ENCODE assay signal across 21 cellular contexts in the genomic region with DNA sequence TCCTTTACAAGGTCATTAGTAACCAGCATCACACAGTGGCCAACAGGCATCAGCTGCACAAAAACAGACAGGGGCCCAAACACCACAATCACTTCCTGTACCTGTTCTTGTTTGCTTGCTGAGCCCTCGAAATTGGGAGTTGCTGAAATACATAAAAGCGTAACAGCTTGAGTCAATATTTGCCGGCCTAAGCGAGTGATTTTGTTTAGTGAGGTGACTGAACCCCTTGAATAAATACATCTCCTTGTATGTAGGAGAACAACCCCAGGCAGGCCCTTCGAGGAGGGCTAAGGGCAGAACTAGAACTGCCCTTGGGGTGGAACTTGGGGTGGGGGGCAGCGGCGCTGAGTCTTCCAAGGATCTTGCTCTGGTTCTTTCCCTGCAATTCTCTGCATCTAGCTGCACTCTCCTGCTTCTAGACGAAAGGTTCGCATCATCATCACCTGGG.
DNase-seq lines count a peak whose midpoint lies in the region; ATAC-seq and TF ChIP-seq lines count a peak whose summit lies in the region.
"Had no signal": no experiment of that assay in that cellular context is flagged by ENCODE, and none has a peak within 500 bp of the region (broad histone marks: within the 10 kb centered on the region; RNA-seq: fewer than 3 reads in every experiment).

No MANE protein-coding gene starts in this region.

- no peaks in the 10 kb centered on the region for H3K9me3 ChIP-seq in body of pancreas
- H3K9me3 ChIP-seq: psoas muscle had no signal

- H3K27ac ChIP-seq in body of pancreas = peak overlapping the region; percentile 46 to 72 (median 67)
- H3K27ac ChIP-seq: psoas muscle, RWPE1, spleen had no signal

- H3K36me3 ChIP-seq in body of pancreas (replicated peaks in 1 of 2; ENCODE audit: insufficient read depth in 1 of 2, low read depth in 2 of 2) = no peaks in the 10 kb centered on the region
- H3K36me3 ChIP-seq: spleen had no signal

- peaks cover 51% of the 10 kb centered on the region for H3K4me1 ChIP-seq in body of pancreas
- H3K4me1 ChIP-seq: psoas muscle, spleen had no signal

- peaks cover 1% of the 10 kb centered on the region for H3K36me3 Mint-ChIP-seq in progenitor cell of endocrine pancreas (ENCODE audit: insufficient read depth)
- no peaks in the 10 kb centered on the region for H3K36me3 Mint-ChIP-seq in activated CD8-positive, alpha-beta T cell treated with anti-CD3 and anti-CD28 coated beads for 36 hours (ENCODE audit: low read depth)
- H3K36me3 Mint-ChIP-seq: naive B cell had no signal

- peak; percentile 81 for ATAC-seq in body of pancreas
- no peak for ATAC-seq in activated CD8-positive, alpha-beta T cell treated with anti-CD3 and anti-CD28 coated beads for 36 hours
- ATAC-seq in GM18520 (IDR thresholded peaks at IDR 0.05; ENCODE audit: unreplicated experiment) = no peak
- ATAC-seq: HCT116, left ventricle myocardium superior, psoas muscle had no signal

- no peak for TF ChIP-seq POLR2A in body of pancreas (IDR thresholded peaks at IDR 0.05)

- peak overlapping the region; percentile 83 for H3K27ac Mint-ChIP-seq in progenitor cell of endocrine pancreas
- no peak overlapping the region for H3K27ac Mint-ChIP-seq in activated CD8-positive, alpha-beta T cell treated with anti-CD3 and anti-CD28 coated beads for 36 hours
- H3K27ac Mint-ChIP-seq: activated T-helper 2 cell treated with anti-CD3 and anti-CD28 coated beads, Interferon-gamma antibody, Interleukin-2, Interleukin-4, amounts not matched to agents 10 μg/mL and 5 μg/mL and 100 μg/mL, durations not matched to agents 14 hours and 24 hours and 36 hours; B cell had no signal

- TF ChIP-seq CTCF in body of pancreas (IDR thresholded peaks at IDR 0.05) = peak in 2 of 7 experiments; percentile 2 to 27
- TF ChIP-seq CTCF in progenitor cell of endocrine pancreas (IDR thresholded peaks at IDR 0.05; ENCODE audit: unreplicated experiment) = no peak
- TF ChIP-seq CTCF in activated CD8-positive, alpha-beta T cell treated with anti-CD3 and anti-CD28 coated beads for 36 hours (IDR thresholded peaks at IDR 0.05) = no peak

- WGBS in body of pancreas, 2 donors = 32 to 37% methylated on average over 9 of the region's 9 CpGs

- DNase-seq in HuH-7 (ENCODE audit: low spot score) = peak; percentile 25
- peak; percentile 90 for DNase-seq in NCI-H2081 treated with DMSO at 0.1 percent for 48 hours (lab: John Stamatoyannopoulos, UW)
- peak; percentile 59 to 89 (median 82) for DNase-seq in body of pancreas
- no peak for DNase-seq in progenitor cell of endocrine pancreas (ENCODE audit: low spot score, unreplicated experiment)
- no peak for DNase-seq in HPDE6-E6E7 (ENCODE audit: extremely low spot score)
- DNase-seq in NCI-H1048 (lab: John Stamatoyannopoulos, UW) = no peak
- no peak for DNase-seq in activated CD8-positive, alpha-beta T cell treated with anti-CD3 and anti-CD28 coated beads for 36 hours
- DNase-seq: amniotic stem cell; IMR-90; left ventricle myocardium superior; naive B cell; NK-92 treated with Interleukin-12 subunit alpha and Interleukin-12 subunit beta, amount 100 ng/mL, for 24 hours; psoas muscle; spleen; stimulated activated naive CD4-positive, alpha-beta T cell; trophoblast cell had no signal

- no peaks in the 10 kb centered on the region for H3K27me3 ChIP-seq in body of pancreas
- H3K27me3 ChIP-seq: spleen had no signal

- intact Hi-C loops in body of pancreas (cut with DNase I) = no loop called here
- intact Hi-C loops in activated CD8-positive, alpha-beta T cell treated with anti-CD3 and anti-CD28 coated beads for 36 hours (cut with micrococcal nuclease) = no loop called here

- no peak overlapping the region for H3K4me3 ChIP-seq in body of pancreas
- H3K4me3 ChIP-seq: psoas muscle, spleen had no signal

- CTCF ChIA-PET in activated CD8-positive, alpha-beta T cell treated with anti-CD3 and anti-CD28 coated beads for 36 hours (lab: Charles Lee) = no interaction called here

- POLR2A ChIA-PET in activated CD8-positive, alpha-beta T cell treated with anti-CD3 and anti-CD28 coated beads for 36 hours (lab: Charles Lee) = no interaction called here

- no peaks in the 10 kb centered on the region for H3K27me3 Mint-ChIP-seq in progenitor cell of endocrine pancreas
- H3K27me3 Mint-ChIP-seq in activated CD8-positive, alpha-beta T cell treated with anti-CD3 and anti-CD28 coated beads for 36 hours = no peaks in the 10 kb centered on the region
- H3K27me3 Mint-ChIP-seq: B cell, naive B cell had no signal

- H3K4me3 Mint-ChIP-seq in progenitor cell of endocrine pancreas (ENCODE audit: low read depth) = no peak overlapping the region
- H3K4me3 Mint-ChIP-seq in activated CD8-positive, alpha-beta T cell treated with anti-CD3 and anti-CD28 coated beads for 36 hours = no peak overlapping the region
- H3K4me3 Mint-ChIP-seq: B cell, naive B cell had no signal

- H3K4me1 Mint-ChIP-seq in progenitor cell of endocrine pancreas (ENCODE audit: low read depth) = peaks cover 34% of the 10 kb centered on the region
- no peaks in the 10 kb centered on the region for H3K4me1 Mint-ChIP-seq in activated CD8-positive, alpha-beta T cell treated with anti-CD3 and anti-CD28 coated beads for 36 hours (ENCODE audit: low read depth)
- H3K4me1 Mint-ChIP-seq: B cell had no signal

- H3K9me3 Mint-ChIP-seq in progenitor cell of endocrine pancreas (ENCODE audit: low read depth) = no peaks in the 10 kb centered on the region
- H3K9me3 Mint-ChIP-seq in activated CD8-positive, alpha-beta T cell treated with anti-CD3 and anti-CD28 coated beads for 36 hours = peaks cover 4% of the 10 kb centered on the region
- H3K9me3 Mint-ChIP-seq: activated T-helper 2 cell treated with anti-CD3 and anti-CD28 coated beads, Interferon-gamma antibody, Interleukin-2, Interleukin-4, amounts not matched to agents 10 μg/mL and 5 μg/mL and 100 μg/mL, durations not matched to agents 14 hours and 24 hours and 36 hours; naive B cell had no signal

Comparison
In these comparisons a context has a peak if more than half of its experiments do, and no peak if none do; other contexts are left out.
1. DNase-seq: peak in HuH-7 (single experiment), NCI-H2081 treated with DMSO at 0.1 percent for 48 hours (single experiment) and body of pancreas (4 of 4); none in progenitor cell of endocrine pancreas (single experiment), HPDE6-E6E7 (single experiment), NCI-H1048 (single experiment) and activated CD8-positive, alpha-beta T cell treated with anti-CD3 and anti-CD28 coated beads for 36 hours (single experiment).